In the genomic region with DNA sequence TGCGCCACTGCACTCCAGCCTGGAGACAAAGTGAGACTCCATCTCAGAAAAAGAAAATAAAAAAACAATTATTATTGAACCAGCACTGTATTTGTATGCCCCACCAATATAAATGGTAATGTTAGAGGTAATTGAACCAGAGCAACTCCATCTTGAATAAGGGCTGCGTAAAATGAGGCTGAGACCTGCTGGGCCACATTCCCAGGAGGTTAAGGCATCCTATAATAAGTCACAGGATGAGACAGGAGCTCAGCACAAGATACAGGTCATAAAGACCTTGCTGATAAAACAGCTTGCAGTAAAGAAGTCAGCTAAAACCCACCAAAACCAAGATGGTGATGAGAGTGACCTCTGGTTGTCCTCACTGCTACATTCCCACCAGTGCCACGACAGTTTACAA, we compare ENCODE assay signal across 2 cellular contexts. TPM values are rescaled to one million over a fixed set of nuclear protein-coding genes. Genes with fewer than 3 reads are reported as not detected.
"Had no signal": no experiment of that assay in that cellular context is flagged by ENCODE, and none has a peak within 500 bp of the region (broad histone marks: within the 10 kb centered on the region; RNA-seq: fewer than 3 reads in every experiment).

No MANE protein-coding gene starts in this region.

RNA-seq across cellular contexts. Expression of gene C12orf56, which starts 29.4 kb away (rescaled TPM):
- total RNA-seq: M059J, MCF 10A had no signal
